In genomic region chr2:233063269-233063975, GRCh38 we compare ENCODE assay signal across 1 cellular context.
TF ChIP-seq lines count a peak whose summit lies in the region.

No MANE protein-coding gene starts in this region.

TF ChIP-seq in K562, 482 proteins besides CTCF, POLR2A, EP300 and RAD21 (continued from another document):
- TF ChIP-seq, protein P1, sequence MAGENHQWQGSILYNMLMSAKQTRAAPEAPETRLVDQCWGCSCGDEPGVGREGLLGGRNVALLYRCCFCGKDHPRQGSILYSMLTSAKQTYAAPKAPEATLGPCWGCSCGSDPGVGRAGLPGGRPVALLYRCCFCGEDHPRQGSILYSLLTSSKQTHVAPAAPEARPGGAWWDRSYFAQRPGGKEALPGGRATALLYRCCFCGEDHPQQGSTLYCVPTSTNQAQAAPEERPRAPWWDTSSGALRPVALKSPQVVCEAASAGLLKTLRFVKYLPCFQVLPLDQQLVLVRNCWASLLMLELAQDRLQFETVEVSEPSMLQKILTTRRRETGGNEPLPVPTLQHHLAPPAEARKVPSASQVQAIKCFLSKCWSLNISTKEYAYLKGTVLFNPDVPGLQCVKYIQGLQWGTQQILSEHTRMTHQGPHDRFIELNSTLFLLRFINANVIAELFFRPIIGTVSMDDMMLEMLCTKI (IDR thresholded peaks at IDR 0.05; ENCODE audit: partially characterized antibody): no peak
- TF ChIP-seq SIN3B (IDR thresholded peaks at IDR 0.05; ENCODE audit: low read depth) (no peak), ZNF655 (CRISPR knock-in tag; IDR thresholded peaks at IDR 0.05) (no peak), ZNF217 (CRISPR knock-in tag; IDR thresholded peaks at IDR 0.05) (no peak), STAT5B (CRISPR knock-in tag; IDR thresholded peaks at IDR 0.05) (no peak), GABPB1 (CRISPR knock-in tag; IDR thresholded peaks at IDR 0.05) (no peak), NFIC (IDR thresholded peaks at IDR 0.05) (no peak)
